ENCODE assay signal across 1 cellular context in genomic region chr1:197614916-197615692, GRCh38.
TF ChIP-seq lines count a peak whose summit lies in the region.

No MANE protein-coding gene starts in this region.

TF ChIP-seq in GM23338, 12 proteins besides CTCF, POLR2A, EP300 and RAD21 (continued from another document):
- no peak for TF ChIP-seq ZNF462 (CRISPR knock-in tag; IDR thresholded peaks at IDR 0.05)
